ENCODE assay signal across 9 cellular contexts in genomic region chrX:154805696-154806091, GRCh38. TPM values are rescaled to one million over a fixed set of nuclear protein-coding genes. Genes with fewer than 3 reads are reported as not detected.
A peak's percentile ranks its signal among the peaks of the same experiment; 100 is the strongest.
DNase-seq lines count a peak whose midpoint lies in the region; ATAC-seq and TF ChIP-seq lines count a peak whose summit lies in the region.
"Had no signal": no experiment of that assay in that cellular context is flagged by ENCODE, and none has a peak within 500 bp of the region (broad histone marks: within the 10 kb centered on the region; RNA-seq: fewer than 3 reads in every experiment).

No MANE protein-coding gene starts in this region.

- peak overlapping the region in 4 of 10 donors; percentile 11 to 73 (median 48) for H3K27ac Mint-ChIP-seq in naive thymus-derived CD8-positive, alpha-beta T cell

- POLR2A ChIA-PET in naive thymus-derived CD8-positive, alpha-beta T cell (lab: Charles Lee) = interaction anchor here (0.9 to 1.0 kb wide), 2 partner anchors 33 to 43 kb away, joined by 3 to 4 read pairs; partner anchors contain the start of gene DKC1

- peak overlapping the region; percentile 66 for H3K9ac ChIP-seq in ES-I3 (ENCODE audit: low read depth, low read length)
- H3K9ac ChIP-seq in duodenal mucosa (ENCODE audit: low read depth in 1 of 2, low read length in 2 of 2) = peak overlapping the region in 1 of 2 donors; percentile 4

- H3K9me3 ChIP-seq in ES-I3 (ENCODE audit: control insufficient read depth, insufficient read depth, low read length) (peaks cover 4% of the 10 kb centered on the region; the same call in 1 of the 2 replicates), duodenal mucosa (ENCODE audit: control insufficient read depth in 1 of 2, low read length in 2 of 2) (no peaks in the 10 kb centered on the region)

- H3K4me3 Mint-ChIP-seq in naive thymus-derived CD8-positive, alpha-beta T cell = peak overlapping the region; percentile 72 to 87 (median 80)

- ATAC-seq in naive thymus-derived CD8-positive, alpha-beta T cell = no peak
- ATAC-seq in GM21576 (IDR thresholded peaks at IDR 0.05; ENCODE audit: unreplicated experiment) = no peak

- DNase-seq in NCI-H1105 (lab: John Stamatoyannopoulos, UW) (peak; percentile 44), posterior vena cava (ENCODE audit: low spot score) (no peak), GM20000 (ENCODE audit: low spot score) (no peak)
- DNase-seq in naive thymus-derived CD8-positive, alpha-beta T cell = peak in 1 of 10 donors; percentile 9
- no peak for DNase-seq in activated CD4-positive, alpha-beta T cell treated with anti-CD3 and anti-CD28 coated beads, Interleukin-2, amount 50 U/mL, for 48 hours

- peaks cover 3% of the 10 kb centered on the region for H3K4me1 ChIP-seq in ES-I3 (ENCODE audit: insufficient read depth, low read length)
- H3K4me1 ChIP-seq in duodenal mucosa (ENCODE audit: control insufficient read depth in 1 of 2, insufficient read depth in 2 of 2, low read length in 2 of 2) = peaks cover 25 to 27% of the 10 kb centered on the region in 2 donors

- H3K36me3 Mint-ChIP-seq in naive thymus-derived CD8-positive, alpha-beta T cell = peaks cover 0 to 4% (median 0%) of the 10 kb centered on the region in 3 donors

- H3K36me3 ChIP-seq in ES-I3 (ENCODE audit: insufficient read depth, low read length) (no peaks in the 10 kb centered on the region), duodenal mucosa (ENCODE audit: control insufficient read depth in 1 of 2, insufficient read depth in 2 of 2, low read length in 2 of 2) (no peaks in the 10 kb centered on the region)

- peaks cover 0 to 6% (median 0%) of the 10 kb centered on the region in 9 donors for H3K9me3 Mint-ChIP-seq in naive thymus-derived CD8-positive, alpha-beta T cell

- peak overlapping the region; percentile 44 for H3K27ac ChIP-seq in duodenal mucosa (ENCODE audit: low read depth, low read length)

- no peaks in the 10 kb centered on the region for H3K27me3 ChIP-seq in duodenal mucosa (ENCODE audit: control insufficient read depth in 1 of 2, insufficient read depth in 2 of 2, low read length in 2 of 2)

- peak overlapping the region; percentile 62 to 80 for H3K4me3 ChIP-seq in duodenal mucosa (ENCODE audit: low read depth in 1 of 2, low read length in 2 of 2)

- no peak for TF ChIP-seq CTCF in GM20000 (IDR thresholded peaks at IDR 0.05; ENCODE audit: extremely low read depth, missing control alignments)

- intact Hi-C loops in posterior vena cava (cut with DNase I) = no loop called here

- peaks cover 2 to 39% (median 29%) of the 10 kb centered on the region in 4 donors for H3K4me1 Mint-ChIP-seq in naive thymus-derived CD8-positive, alpha-beta T cell

- no peaks in the 10 kb centered on the region for H3K27me3 Mint-ChIP-seq in naive thymus-derived CD8-positive, alpha-beta T cell

RNA-seq across cellular contexts. Expression of gene MPP1, which starts 0.4 kb away (rescaled TPM):
- total RNA-seq in naive thymus-derived CD8-positive, alpha-beta T cell = 10 to 100 TPM; 17.1 to 18.4 TPM
- 10 to 100 TPM; 10.6 to 18.9 (median 17.3) TPM for polyA plus RNA-seq in naive thymus-derived CD8-positive, alpha-beta T cell
- total RNA-seq in posterior vena cava = 10 to 100 TPM; 36.8 to 49.5 TPM

RNA-seq across cellular contexts. Expression of gene SMIM9, which starts 28.8 kb away (rescaled TPM):
- total RNA-seq in naive thymus-derived CD8-positive, alpha-beta T cell = not detected
- not detected for polyA plus RNA-seq in naive thymus-derived CD8-positive, alpha-beta T cell
- total RNA-seq in posterior vena cava = not detected
- total RNA-seq: LHCN-M2 had no signal

RNA-seq across cellular contexts. Expression of gene DKC1, which starts 43.0 kb away (rescaled TPM):
- 10 to 100 TPM; 74.7 to 93.7 TPM for total RNA-seq in naive thymus-derived CD8-positive, alpha-beta T cell
- 10 to 100 TPM; 38.6 to 56.5 (median 44.2) TPM for polyA plus RNA-seq in naive thymus-derived CD8-positive, alpha-beta T cell
- 10 to 100 TPM; 21.6 to 26.5 TPM for total RNA-seq in posterior vena cava

RNA-seq across cellular contexts. Expression of gene GAB3, which starts 54.8 kb away (rescaled TPM):
- total RNA-seq in naive thymus-derived CD8-positive, alpha-beta T cell = 1 to 10 TPM; 9.9 to 10.0 TPM
- polyA plus RNA-seq in naive thymus-derived CD8-positive, alpha-beta T cell = 1 to 10 TPM in 2 of 3 donors, under 1 TPM in 1; 0.77 to 5.2 (median 1.2) TPM
- total RNA-seq in posterior vena cava = 1 to 10 TPM; 5.8 to 6.6 TPM
